ENCODE assay signal across 1 cellular context in the genomic region with DNA sequence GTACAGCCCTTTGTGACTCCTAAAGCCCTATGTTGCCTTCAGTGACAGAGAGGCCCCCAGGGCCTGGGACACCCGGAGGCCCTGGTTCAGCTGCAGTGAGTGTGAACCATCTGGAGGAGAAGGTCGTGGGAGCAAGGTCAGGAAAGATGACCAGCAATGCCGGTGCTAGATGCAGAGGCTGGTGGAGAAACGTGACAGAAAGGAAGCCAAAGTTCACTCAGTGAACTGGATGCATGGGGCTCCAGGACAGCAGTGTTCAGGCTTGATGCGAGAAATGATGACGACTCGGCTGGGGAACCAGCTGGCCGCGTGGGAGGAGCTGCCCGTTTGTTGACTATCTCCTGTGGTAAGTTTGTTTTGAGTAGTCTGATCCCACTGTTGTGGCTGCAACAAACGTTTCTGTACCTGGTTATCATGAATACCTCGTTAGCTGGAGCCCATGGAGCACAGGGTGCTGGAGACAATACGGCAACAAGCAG.
TF ChIP-seq lines count a peak whose summit lies in the region.

No MANE protein-coding gene starts in this region.

TF ChIP-seq in H1, 55 proteins besides CTCF, POLR2A, EP300 and RAD21:
- TF ChIP-seq SAP30 (IDR thresholded peaks at IDR 0.05; ENCODE audit: insufficient read depth, insufficient replicate concordance, low read length) (no peak), TEAD4 (IDR thresholded peaks at IDR 0.05; ENCODE audit: low read depth, low read length) (no peak), SP1 (IDR thresholded peaks at IDR 0.05; ENCODE audit: low read depth, low read length) (no peak), TAF1 (IDR thresholded peaks at IDR 0.05; ENCODE audit: low read depth, low read length) (no peak), RNF2 (IDR thresholded peaks at IDR 0.05; ENCODE audit: borderline replicate concordance, low read depth, low read length, missing control alignments, poor library complexity, severe bottlenecking) (no peak), SIX5 (IDR thresholded peaks at IDR 0.05; ENCODE audit: low read depth, low read length) (no peak), SIN3A (conservative IDR thresholded peaks at IDR 0.05 in 1 of 2, IDR thresholded peaks at IDR 0.05 in 1 of 2; ENCODE audit: low read depth in 1 of 2, low read length in 2 of 2) (no peak), POLR2AphosphoS5 (IDR thresholded peaks at IDR 0.05; ENCODE audit: low read depth, low read length) (no peak), CHD1 (IDR thresholded peaks at IDR 0.05; ENCODE audit: low read depth, low read length) (no peak), TBP (IDR thresholded peaks at IDR 0.05; ENCODE audit: low read depth, low read length) (no peak), KDM4A (IDR thresholded peaks at IDR 0.05; ENCODE audit: low read depth, low read length, severe bottlenecking) (no peak), ZNF274 (IDR thresholded peaks at IDR 0.05; ENCODE audit: borderline replicate concordance, extremely low read depth, low read length) (no peak), KDM1A (IDR thresholded peaks at IDR 0.05; ENCODE audit: borderline replicate concordance, low read length) (no peak), RBBP5 (IDR thresholded peaks at IDR 0.05; ENCODE audit: borderline replicate concordance, low read depth, low read length) (no peak), BACH1 (IDR thresholded peaks at IDR 0.05; ENCODE audit: low read length) (no peak), CREB1 (IDR thresholded peaks at IDR 0.05) (no peak)
- TF ChIP-seq, protein P1, sequence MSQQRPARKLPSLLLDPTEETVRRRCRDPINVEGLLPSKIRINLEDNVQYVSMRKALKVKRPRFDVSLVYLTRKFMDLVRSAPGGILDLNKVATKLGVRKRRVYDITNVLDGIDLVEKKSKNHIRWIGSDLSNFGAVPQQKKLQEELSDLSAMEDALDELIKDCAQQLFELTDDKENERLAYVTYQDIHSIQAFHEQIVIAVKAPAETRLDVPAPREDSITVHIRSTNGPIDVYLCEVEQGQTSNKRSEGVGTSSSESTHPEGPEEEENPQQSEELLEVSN (IDR thresholded peaks at IDR 0.05), result no peak
